ENCODE assay signal across 8 cellular contexts in the genomic region with DNA sequence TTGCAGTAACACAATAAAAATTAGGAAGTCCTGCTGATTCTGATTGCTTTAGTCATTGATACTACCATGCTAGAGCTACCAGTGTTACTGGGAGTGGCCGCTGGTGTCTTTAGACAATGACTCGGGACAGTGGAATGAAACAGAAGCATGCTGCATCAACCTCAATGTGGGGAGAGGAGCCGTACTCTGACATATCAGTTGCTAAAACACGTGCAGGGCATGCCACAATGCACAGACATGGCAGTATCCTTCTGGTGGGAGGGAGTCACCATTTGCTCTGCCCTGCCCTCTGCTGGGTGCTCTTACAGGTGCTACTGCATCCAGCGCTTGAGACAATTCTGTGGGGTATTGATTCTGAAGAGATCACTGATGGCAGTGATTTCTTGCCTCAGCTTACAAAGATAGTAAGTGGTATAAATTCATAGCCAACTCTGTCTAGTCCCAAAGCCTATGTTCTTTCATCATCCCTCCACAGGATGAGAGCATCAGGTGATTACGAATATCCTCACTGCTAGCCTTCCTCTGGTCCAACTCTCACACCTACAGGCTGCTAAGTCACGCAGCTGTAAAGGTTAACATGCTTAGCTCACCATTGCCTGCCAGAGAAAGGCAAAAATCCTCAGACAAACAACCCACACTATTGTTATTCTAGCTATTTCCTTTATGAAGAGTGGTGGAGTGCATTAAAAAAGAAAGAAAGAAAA. TPM values are rescaled to one million over a fixed set of nuclear protein-coding genes. Genes with fewer than 3 reads are reported as not detected.
DNase-seq lines count a peak whose midpoint lies in the region; ATAC-seq and TF ChIP-seq lines count a peak whose summit lies in the region.

No MANE protein-coding gene starts in this region.

- no peaks in the 10 kb centered on the region for H3K9me3 Mint-ChIP-seq in activated CD8-positive, alpha-beta memory T cell treated with anti-CD3 and anti-CD28 coated beads, Interleukin-2, amount 10 ng/mL, durations not matched to agents 7 days and 5 days (ENCODE audit: low read depth)

- H3K36me3 ChIP-seq in fibroblast of lung (ENCODE audit: control insufficient read depth, insufficient read depth, low read length), result peaks cover 2% of the 10 kb centered on the region
- peaks cover 22 to 33% of the 10 kb centered on the region in 2 experiments for H3K36me3 ChIP-seq in trophoblast cell (ENCODE audit: control insufficient read depth in 1 of 2, insufficient read depth in 2 of 2, low read length in 2 of 2)

- H3K9me3 ChIP-seq in fibroblast of lung (ENCODE audit: control insufficient read depth, insufficient read depth, low read depth, low read length) (no peaks in the 10 kb centered on the region), trophoblast cell (ENCODE audit: insufficient read depth, low read depth, low read length) (no peaks in the 10 kb centered on the region)

- H3K36me3 Mint-ChIP-seq in activated CD8-positive, alpha-beta memory T cell treated with anti-CD3 and anti-CD28 coated beads, Interleukin-2, amount 10 ng/mL, durations not matched to agents 7 days and 5 days, result no peaks in the 10 kb centered on the region

- H2BK120ac ChIP-seq in trophoblast cell (ENCODE audit: insufficient read depth, low read length, poor library complexity), result no peak overlapping the region

- H3K27ac ChIP-seq in fibroblast of lung (ENCODE audit: insufficient read depth, low read length) (no peak overlapping the region), trophoblast cell (ENCODE audit: low read depth, low read length) (no peak overlapping the region)

- H3K14ac ChIP-seq in trophoblast cell (ENCODE audit: low read length), result no peak overlapping the region

- peak; percentile 70 for ATAC-seq in HG02852 (IDR thresholded peaks at IDR 0.05; ENCODE audit: unreplicated experiment)
- ATAC-seq in activated CD8-positive, alpha-beta memory T cell treated with anti-CD3 and anti-CD28 coated beads, Interleukin-2, amount 10 ng/mL, durations not matched to agents 7 days and 5 days, result peak; percentile 94
- ATAC-seq in GM21786 (IDR thresholded peaks at IDR 0.05; ENCODE audit: unreplicated experiment), result no peak

- H3K27me3 Mint-ChIP-seq in activated CD8-positive, alpha-beta memory T cell treated with anti-CD3 and anti-CD28 coated beads, Interleukin-2, amount 10 ng/mL, durations not matched to agents 7 days and 5 days, result no peaks in the 10 kb centered on the region

- no peak overlapping the region for H3K4me3 Mint-ChIP-seq in activated CD8-positive, alpha-beta memory T cell treated with anti-CD3 and anti-CD28 coated beads, Interleukin-2, amount 10 ng/mL, durations not matched to agents 7 days and 5 days

- no peak overlapping the region for H4K12ac ChIP-seq in trophoblast cell (ENCODE audit: low read depth, low read length)

- DNase-seq in activated CD4-positive, alpha-beta T cell treated with anti-CD3 and anti-CD28 coated beads for 24 hours (ENCODE audit: low read depth in 2 of 2), result peak; percentile 8 to 16
- no peak for DNase-seq in activated CD4-positive, alpha-beta T cell treated with anti-CD3 and anti-CD28 coated beads for 1 hour
- DNase-seq in NCI-H345 treated with DMSO at 0.1 percent for 48 hours (lab: John Stamatoyannopoulos, UW; ENCODE audit: unreplicated experiment) (peak; percentile 9), fibroblast of lung (ENCODE audit: low read depth in 2 of 2) (peak; percentile 65 to 82), trophoblast cell (peak; percentile 80 to 86)
- peak; percentile 70 for DNase-seq in activated CD8-positive, alpha-beta memory T cell treated with anti-CD3 and anti-CD28 coated beads, Interleukin-2, amount 10 ng/mL, durations not matched to agents 7 days and 5 days

- peak; percentile 59 to 76 for TF ChIP-seq CTCF in fibroblast of lung (conservative IDR thresholded peaks at IDR 0.05 in 1 of 2, IDR thresholded peaks at IDR 0.05 in 1 of 2; ENCODE audit: low read depth in 1 of 2, low read length in 2 of 2)

- no peaks in the 10 kb centered on the region for H3K79me1 ChIP-seq in trophoblast cell (ENCODE audit: low read length)

- H3K27me3 ChIP-seq in fibroblast of lung (ENCODE audit: control insufficient read depth, insufficient read depth, low read length) (no peaks in the 10 kb centered on the region), trophoblast cell (ENCODE audit: insufficient read depth, low read length) (no peaks in the 10 kb centered on the region)

- H3K4me1 ChIP-seq in fibroblast of lung (ENCODE audit: control insufficient read depth, extremely low read depth, insufficient read depth, low read length), result no peaks in the 10 kb centered on the region
- peaks cover 2% of the 10 kb centered on the region in 2 experiments for H3K4me1 ChIP-seq in trophoblast cell (ENCODE audit: control insufficient read depth in 1 of 2, insufficient read depth in 2 of 2, low read length in 2 of 2)

- no peak overlapping the region for H4K8ac ChIP-seq in trophoblast cell (ENCODE audit: low read depth, low read length)

- H4K20me1 ChIP-seq in fibroblast of lung (ENCODE audit: control insufficient read depth, extremely low read depth, insufficient read depth, low read length), result no peaks in the 10 kb centered on the region

- H2BK5ac ChIP-seq in trophoblast cell (ENCODE audit: low read depth, low read length, poor library complexity), result no peak overlapping the region

- H3K23ac ChIP-seq in trophoblast cell (ENCODE audit: low read length), result no peak overlapping the region

- H3K79me2 ChIP-seq in fibroblast of lung (ENCODE audit: control insufficient read depth, insufficient read depth, low read length) (no peaks in the 10 kb centered on the region), trophoblast cell (ENCODE audit: control insufficient read depth, insufficient read depth, low read length, poor library complexity) (no peaks in the 10 kb centered on the region)

- H3K4me2 ChIP-seq in fibroblast of lung (ENCODE audit: extremely low read depth, insufficient read depth, low read length) (no peak overlapping the region), trophoblast cell (ENCODE audit: low read length) (no peak overlapping the region)

- H3K4me3 ChIP-seq in fibroblast of lung (replicated peaks in 1 of 4; ENCODE audit: control extremely low read depth in 1 of 4, insufficient read depth in 1 of 4, low read depth in 3 of 4, low read length in 4 of 4) (no peak overlapping the region), trophoblast cell (ENCODE audit: low read depth, low read length) (no peak overlapping the region)

- H2AFZ ChIP-seq in fibroblast of lung (ENCODE audit: low read length), result no peak overlapping the region
- H2AFZ ChIP-seq in trophoblast cell (ENCODE audit: insufficient read depth, low read length, poor library complexity), result no peak overlapping the region

- no peak overlapping the region for H3K27ac Mint-ChIP-seq in activated CD8-positive, alpha-beta memory T cell treated with anti-CD3 and anti-CD28 coated beads, Interleukin-2, amount 10 ng/mL, durations not matched to agents 7 days and 5 days

- H4K91ac ChIP-seq in trophoblast cell (ENCODE audit: low read depth, low read length), result no peak overlapping the region

- no peak overlapping the region for H2BK12ac ChIP-seq in trophoblast cell (ENCODE audit: low read length)

- no peak overlapping the region for H2AK5ac ChIP-seq in trophoblast cell (ENCODE audit: low read length)

- H3K4me1 Mint-ChIP-seq in activated CD8-positive, alpha-beta memory T cell treated with anti-CD3 and anti-CD28 coated beads, Interleukin-2, amount 10 ng/mL, durations not matched to agents 7 days and 5 days, result peaks cover 3% of the 10 kb centered on the region

- WGBS in trophoblast cell (ENCODE audit: extremely low coverage, insufficient coverage, insufficient read length), result no CpG with 5 or more reads among the region's 7 CpGs

- CTCF ChIA-PET in activated CD8-positive, alpha-beta memory T cell treated with anti-CD3 and anti-CD28 coated beads, Interleukin-2, amount 10 ng/mL, durations not matched to agents 7 days and 5 days (lab: Charles Lee), result interaction anchor here (0.7 to 2.8 kb wide), 10 partner anchors 10 to 181 kb away, joined by 3 to 13 read pairs (median 6); no protein-coding TSS in a partner anchor

- H3K9ac ChIP-seq in fibroblast of lung (ENCODE audit: insufficient read depth, low read length) (no peak overlapping the region), trophoblast cell (ENCODE audit: low read length) (no peak overlapping the region)

- no peak overlapping the region for H3K18ac ChIP-seq in trophoblast cell (ENCODE audit: low read length)

- H3K4ac ChIP-seq in trophoblast cell (ENCODE audit: low read depth, low read length), result no peak overlapping the region

RNA-seq across cellular contexts. Expression of a gene that starts 43.7 kb away (rescaled TPM):
- 1 to 10 TPM; 3.4 to 9.8 TPM for total RNA-seq in activated CD8-positive, alpha-beta memory T cell treated with anti-CD3 and anti-CD28 coated beads, Interleukin-2, amount 10 ng/mL, durations not matched to agents 7 days and 5 days
- total RNA-seq in fibroblast of lung, result under 0.01 and 0.17 TPM in 2 replicates
- 1.1 TPM in 2 replicates for polyA plus RNA-seq in fibroblast of lung
- 1.2 and 1.4 TPM in 2 replicates for polyA plus RNA-seq in fibroblast of lung (2012)
- 0.70 and 1.2 TPM in 2 replicates for polyA minus RNA-seq in fibroblast of lung (ENCODE audit: low replicate concordance)
- 54.6 and 54.7 TPM in 2 replicates for polyA plus RNA-seq in trophoblast cell (2013)
